8 cellular contexts compared by ENCODE assay signal in the genomic region with DNA sequence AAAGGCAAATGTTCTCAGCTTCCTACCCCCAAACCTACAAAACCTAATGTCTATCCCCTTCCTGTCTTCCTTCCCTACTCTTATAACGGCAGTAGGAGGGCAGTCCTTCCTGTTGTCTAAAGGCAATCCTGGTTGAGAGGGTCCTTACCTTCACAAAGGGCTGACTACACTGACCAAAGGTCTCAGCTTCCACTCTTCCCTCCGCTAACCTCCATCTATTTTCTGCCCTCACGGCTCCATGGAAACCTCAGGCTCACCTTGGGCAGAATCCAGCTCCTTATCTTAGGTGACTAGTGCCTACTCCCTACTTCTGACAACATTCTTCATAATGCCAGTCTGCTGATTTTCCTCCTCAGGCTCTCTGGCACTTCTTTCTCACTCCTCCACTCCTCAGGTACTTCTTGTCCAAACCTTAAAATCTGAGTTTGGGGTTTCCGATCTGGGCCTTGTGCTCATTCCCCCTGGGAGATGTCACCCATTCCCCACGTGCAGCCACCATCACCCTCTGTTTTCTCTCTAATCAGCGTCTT. TPM values are rescaled to one million over a fixed set of nuclear protein-coding genes. Genes with fewer than 3 reads are reported as not detected.
DNase-seq lines count a peak whose midpoint lies in the region; ATAC-seq and TF ChIP-seq lines count a peak whose summit lies in the region.

No MANE protein-coding gene starts in this region.

- H3K36me3 ChIP-seq in GM23338 (ENCODE audit: insufficient read depth) (no peaks in the 10 kb centered on the region), OCI-LY7 (ENCODE audit: insufficient read depth, low read length) (peaks cover 10% of the 10 kb centered on the region; the same call in 1 of the 2 replicates), endocrine pancreas (ENCODE audit: control insufficient read depth, insufficient read depth, low read length) (no peaks in the 10 kb centered on the region), neuronal stem cell (replicated peaks in 1 of 2; ENCODE audit: control insufficient read depth in 2 of 2, insufficient read depth in 2 of 2, low read length in 2 of 2) (peaks cover 3 to 22% of the 10 kb centered on the region in 2 donors)

- no peak overlapping the region for H2BK15ac ChIP-seq in neuronal stem cell (ENCODE audit: low read length)

- H3K79me2 ChIP-seq in GM23338 (replicated peaks; ENCODE audit: insufficient read depth) (peaks cover 36% of the 10 kb centered on the region), OCI-LY7 (ENCODE audit: insufficient read depth, low read depth, low read length) (peaks cover 24% of the 10 kb centered on the region)

- peak overlapping the region; percentile 99 for H2AFZ ChIP-seq in GM23338
- peak overlapping the region; percentile 65 for H2AFZ ChIP-seq in OCI-LY7 (ENCODE audit: low read length)
- H2AFZ ChIP-seq in neuronal stem cell (ENCODE audit: low read length) = peak overlapping the region; percentile 91

- ATAC-seq in GM23338 = peak; percentile 13
- no peak for ATAC-seq in GM18520 (IDR thresholded peaks at IDR 0.05; ENCODE audit: unreplicated experiment)
- ATAC-seq in GM18502 (IDR thresholded peaks at IDR 0.05; ENCODE audit: poor library complexity, unreplicated experiment) = no peak

- DNase-seq in GM23338 (ENCODE audit: low spot score) (peak; percentile 39), OCI-LY7 (ENCODE audit: low spot score) (no peak), neuronal stem cell (ENCODE audit: low spot score) (no peak), NCI-H1436 (lab: John Stamatoyannopoulos, UW) (no peak), RPMI8226 (no peak)

- H4K20me1 ChIP-seq in GM23338 (replicated peaks; ENCODE audit: insufficient read depth) (no peaks in the 10 kb centered on the region), OCI-LY7 (ENCODE audit: insufficient read depth, low read length) (no peaks in the 10 kb centered on the region)

- H3K18ac ChIP-seq in neuronal stem cell (ENCODE audit: low read length) = no peak overlapping the region

- H3K9me2 ChIP-seq in GM23338 (ENCODE audit: insufficient read depth) = no peaks in the 10 kb centered on the region
- no peaks in the 10 kb centered on the region for H3K9me2 ChIP-seq in OCI-LY7 (ENCODE audit: insufficient read depth, low read length)

- no CpG with 5 or more reads among the region's 6 CpGs for WGBS in neuronal stem cell (ENCODE audit: extremely low coverage in 2 of 2, insufficient read length in 2 of 2, insufficient replicate concordance in 1 of 2), 2 donors

- no TSS peak for BruUV-seq in OCI-LY7 (replicated peaks; lab: Mats Ljungman, UMichigan)

- H3K9me3 Mint-ChIP-seq in GM23338 = peaks cover 9% of the 10 kb centered on the region; the same call in 1 of the 3 replicates

- H3K4me1 ChIP-seq in GM23338 (ENCODE audit: insufficient read depth) (peaks cover 6% of the 10 kb centered on the region; the same call in 1 of the 2 replicates), OCI-LY7 (ENCODE audit: insufficient read depth, low read length, poor library complexity, severe bottlenecking) (peaks cover 13% of the 10 kb centered on the region), endocrine pancreas (ENCODE audit: control insufficient read depth, insufficient read depth, low read length) (peaks cover 4% of the 10 kb centered on the region), neuronal stem cell (ENCODE audit: control insufficient read depth in 2 of 2, insufficient read depth in 1 of 2, low read depth in 1 of 2, low read length in 2 of 2) (peaks cover 0 to 1% of the 10 kb centered on the region in 2 donors)

- no peak overlapping the region for H2BK5ac ChIP-seq in neuronal stem cell (ENCODE audit: low read length)

- no peak overlapping the region for H4K91ac ChIP-seq in neuronal stem cell (ENCODE audit: low read depth, low read length, poor library complexity)

- H3K14ac ChIP-seq in neuronal stem cell (ENCODE audit: low read length) = no peak overlapping the region

- H2AK5ac ChIP-seq in neuronal stem cell (ENCODE audit: low read depth, low read length) = no peak overlapping the region

- intact Hi-C loops in OCI-LY7 (cut with micrococcal nuclease; ENCODE audit: unreplicated experiment) = no loop called here

- no peak overlapping the region for H4K8ac ChIP-seq in neuronal stem cell (ENCODE audit: low read depth, low read length)

- CTCF ChIA-PET in OCI-LY7 (lab: Charles Lee; ENCODE audit: unreplicated experiment) = no interaction called here

- peaks cover 15% of the 10 kb centered on the region for H3K4me1 Mint-ChIP-seq in GM23338

- H3K9ac ChIP-seq in endocrine pancreas (ENCODE audit: control insufficient read depth, insufficient read depth, low read length) = peak overlapping the region; percentile 50
- no peak overlapping the region for H3K9ac ChIP-seq in neuronal stem cell (ENCODE audit: low read depth, low read length, poor library complexity)

- TF ChIP-seq CTCF in GM23338 (conservative IDR thresholded peaks at IDR 0.05; ENCODE audit: low read depth in 2 of 2) (no peak), OCI-LY7 (conservative IDR thresholded peaks at IDR 0.05; ENCODE audit: low read length) (no peak)

- no peak overlapping the region for H3K4ac ChIP-seq in neuronal stem cell (ENCODE audit: low read length)

- H3K27ac Mint-ChIP-seq in GM23338 = peak overlapping the region; percentile 82; the same call in 1 of the 2 replicates

- H3K4me3 ChIP-seq in GM23338 = peak overlapping the region; percentile 100
- peak overlapping the region; percentile 80 for H3K4me3 ChIP-seq in OCI-LY7 (ENCODE audit: low read depth, low read length, poor library complexity, severe bottlenecking)
- H3K4me3 ChIP-seq in endocrine pancreas (ENCODE audit: control insufficient read depth, insufficient read depth, low read length) = peak overlapping the region; percentile 77
- H3K4me3 ChIP-seq in neuronal stem cell (ENCODE audit: low read length in 2 of 2) = peak overlapping the region; percentile 61 to 92

- no peak overlapping the region for H2BK120ac ChIP-seq in neuronal stem cell (ENCODE audit: low read depth, low read length)

- H3K4me2 ChIP-seq in GM23338 (peak overlapping the region; percentile 93), OCI-LY7 (ENCODE audit: low read length) (peak overlapping the region; percentile 85), neuronal stem cell (ENCODE audit: insufficient read depth, low read length, poor library complexity, severe bottlenecking) (peak overlapping the region; percentile 70)

- H3K23ac ChIP-seq in neuronal stem cell (ENCODE audit: low read depth, low read length, poor library complexity) = no peak overlapping the region

- H3K9me3 ChIP-seq in OCI-LY7 (ENCODE audit: low read length) (no peaks in the 10 kb centered on the region), endocrine pancreas (ENCODE audit: control insufficient read depth, low read length) (no peaks in the 10 kb centered on the region), neuronal stem cell (replicated peaks in 1 of 2; ENCODE audit: control insufficient read depth in 2 of 2, insufficient read depth in 1 of 2, low read depth in 1 of 2, low read length in 2 of 2) (peaks cover 2 to 5% of the 10 kb centered on the region in 2 donors)

- H3K27ac ChIP-seq in GM23338 (ENCODE audit: low read depth) (0 out of 2 replicates have a peak overlapping the region, but pooled peaks have one; percentile 42), OCI-LY7 (ENCODE audit: low read depth, low read length, poor library complexity, severe bottlenecking) (no peak overlapping the region), neuronal stem cell (replicated peaks; ENCODE audit: low read length) (no peak overlapping the region)

- H3K36me3 Mint-ChIP-seq in GM23338 (ENCODE audit: low read depth) = peaks cover 8% of the 10 kb centered on the region; the same call in 2 of the 3 replicates

- no peak overlapping the region for H2BK12ac ChIP-seq in neuronal stem cell (ENCODE audit: low read length)

- H3K27me3 Mint-ChIP-seq in GM23338 (ENCODE audit: insufficient read depth, low read depth, poor library complexity) = peaks cover 11% of the 10 kb centered on the region

- peaks cover 2% of the 10 kb centered on the region for H3K79me1 ChIP-seq in neuronal stem cell (ENCODE audit: low read depth, low read length)

- no peaks in the 10 kb centered on the region for H3K27me3 ChIP-seq in GM23338 (ENCODE audit: insufficient read depth)
- H3K27me3 ChIP-seq in endocrine pancreas (ENCODE audit: control insufficient read depth, insufficient read depth, low read length) = no peaks in the 10 kb centered on the region
- H3K27me3 ChIP-seq in neuronal stem cell (ENCODE audit: control insufficient read depth in 3 of 3, insufficient read depth in 3 of 3, low read depth in 1 of 3, low read length in 3 of 3) = no peaks in the 10 kb centered on the region

- 0 out of 2 replicates have a peak, but pooled peaks cover 4% of the 10 kb centered on the region for H3F3A ChIP-seq in GM23338 (replicated peaks; ENCODE audit: low read depth)

- POLR2A ChIA-PET in OCI-LY7 (lab: Charles Lee) = interaction anchor here (1.0 to 2.6 kb wide), 3 partner anchors 10 to 73 kb away, joined by 3 to 19 read pairs (median 6); no protein-coding TSS in a partner anchor

- peak overlapping the region; percentile 91 for H3K4me3 Mint-ChIP-seq in GM23338

RNA-seq across cellular contexts. Expression of a gene that starts 0.5 kb away (rescaled TPM):
- 2.5 and 6.0 TPM in 2 replicates for total RNA-seq in GM23338 (2014; rRNA removed; shearing (Covaris generic))
- polyA plus RNA-seq in GM23338 (2016; fragmentation: Nextera tagmentation; extraction: Ambion mirVana) = 1.2 and 1.3 TPM in 2 replicates
- total RNA-seq in OCI-LY7 (2014; rRNA removed; shearing (Covaris generic)) = 0.41 and 2.0 TPM in 2 replicates
- 1.6 TPM in 2 replicates for total RNA-seq in OCI-LY7 (2022)
- 0.92 TPM for polyA plus RNA-seq in neuronal stem cell (2013, experiment 1 of 2)
- 1.2 TPM for polyA plus RNA-seq in neuronal stem cell (2013, experiment 2 of 2)

RNA-seq across cellular contexts. Expression of a gene that starts 0.9 kb away (rescaled TPM):
- 48.2 and 50.3 TPM in 2 replicates for total RNA-seq in GM23338 (2014; rRNA removed; shearing (Covaris generic))
- 41.4 and 43.4 TPM in 2 replicates for polyA plus RNA-seq in GM23338 (2016; fragmentation: Nextera tagmentation; extraction: Ambion mirVana)
- 20.9 and 24.3 TPM in 2 replicates for total RNA-seq in OCI-LY7 (2014; rRNA removed; shearing (Covaris generic))
- total RNA-seq in OCI-LY7 (2022) = 33.4 and 36.3 TPM in 2 replicates
- 27.6 TPM for polyA plus RNA-seq in neuronal stem cell (2013, experiment 1 of 2)
- polyA plus RNA-seq in neuronal stem cell (2013, experiment 2 of 2) = 29.7 TPM
